13 cellular contexts compared by ENCODE assay signal in genomic region chr3:55416381-55416821, GRCh38.
DNase-seq lines count a peak whose midpoint lies in the region; ATAC-seq, FAIRE-seq and TF ChIP-seq lines count a peak whose summit lies in the region.
"Had no signal": no experiment of that assay in that cellular context is flagged by ENCODE, and none has a peak within 500 bp of the region (broad histone marks: within the 10 kb centered on the region; RNA-seq: fewer than 3 reads in every experiment).

No MANE protein-coding gene starts in this region.

- intact Hi-C loops in kidney (cut with DNase I): no loop called here

- H3K36me3 ChIP-seq in kidney (ENCODE audit: control insufficient read depth in 1 of 2, insufficient read depth in 2 of 2, low read length in 2 of 2): no peaks in the 10 kb centered on the region

- TF ChIP-seq CTCF in VCaP (conservative IDR thresholded peaks at IDR 0.05): no peak
- no peak for TF ChIP-seq CTCF in kidney (IDR thresholded peaks at IDR 0.05; ENCODE audit: borderline replicate concordance, extremely low read depth, insufficient read depth)

- H3K27ac ChIP-seq in VCaP (peak overlapping the region; percentile 53; the same call in 1 of the 2 replicates), kidney (ENCODE audit: low read depth in 2 of 2, low read length in 2 of 2) (no peak overlapping the region)
- H3K27ac ChIP-seq: HL-60 had no signal

- no peak overlapping the region for H3K9ac ChIP-seq in kidney (ENCODE audit: low read length in 2 of 2)

- peak; percentile 92 for FAIRE-seq in HTR-8/SVneo (lab: Jason Lieb, UNC)
- FAIRE-seq in kidney (lab: Jason Lieb, UNC): no peak
- FAIRE-seq: colon had no signal

- DNase-seq in AG20443 (ENCODE audit: low spot score): peak; percentile 88
- peak; percentile 76 for DNase-seq in HTR-8/SVneo (ENCODE audit: insufficient read length, low spot score)
- peak; percentile 79 for DNase-seq in kidney
- DNase-seq in iPS-NIHi7 (ENCODE audit: extremely low spot score): no peak
- DNase-seq in activated CD4-positive, alpha-beta T cell treated with anti-CD3 and anti-CD28 coated beads, Interleukin-2, amount 50 U/mL, for 48 hours: no peak
- DNase-seq: Calu3, NCI-H187 treated with DMSO at 0.1 percent for 48 hours had no signal

- ATAC-seq in HG02884 (IDR thresholded peaks at IDR 0.05; ENCODE audit: unreplicated experiment) (no peak), GM19035 (IDR thresholded peaks at IDR 0.05; ENCODE audit: unreplicated experiment) (no peak)
- ATAC-seq: natural killer cell treated with Interleukin-12 subunit alpha and Interleukin-12 subunit beta and Interleukin-15 and Interleukin-18, amount 100 ng/mL, for 72 hours had no signal

- H3K4me1 ChIP-seq in kidney (ENCODE audit: control insufficient read depth in 1 of 2, insufficient read depth in 1 of 2, low read depth in 1 of 2, low read length in 2 of 2): no peaks in the 10 kb centered on the region

- no peaks in the 10 kb centered on the region for H3K9me3 ChIP-seq in kidney (ENCODE audit: control insufficient read depth in 1 of 2, low read length in 2 of 2)

- H3K4me3 ChIP-seq in kidney (ENCODE audit: low read length in 2 of 2): no peak overlapping the region

Comparison
In these comparisons a context has a peak if more than half of its experiments do, and no peak if none do; other contexts are left out.
1. DNase-seq: peak in AG20443 (single experiment), HTR-8/SVneo (single experiment) and kidney (single experiment); none in iPS-NIHi7 (single experiment) and activated CD4-positive, alpha-beta T cell treated with anti-CD3 and anti-CD28 coated beads, Interleukin-2, amount 50 U/mL, for 48 hours (0 of 2).